Comparison of ENCODE assay signal across 8 cellular contexts in genomic region chr17:20009052-20009301, GRCh38. TPM values are rescaled to one million over a fixed set of nuclear protein-coding genes. Genes with fewer than 3 reads are reported as not detected.
A peak's percentile ranks its signal among the peaks of the same experiment; 100 is the strongest.
DNase-seq lines count a peak whose midpoint lies in the region; ATAC-seq and TF ChIP-seq lines count a peak whose summit lies in the region.

No MANE protein-coding gene starts in this region.

- peak; percentile 41 for ATAC-seq in GM19395 (IDR thresholded peaks at IDR 0.05; ENCODE audit: unreplicated experiment)
- no peak for ATAC-seq in HG03457 (IDR thresholded peaks at IDR 0.05; ENCODE audit: unreplicated experiment)

- peak overlapping the region; percentile 72 to 87 (median 82) for H3K27ac ChIP-seq in esophagus squamous epithelium
- peak overlapping the region; percentile 72 to 76 for H3K27ac ChIP-seq in ovary

- H3K4me1 ChIP-seq in esophagus squamous epithelium (peaks cover 0 to 36% (median 5%) of the 10 kb centered on the region in 3 donors), ovary (ENCODE audit: insufficient read depth) (no peaks in the 10 kb centered on the region)

- intact Hi-C loops in esophagus squamous epithelium (cut with DNase I): no loop called here
- intact Hi-C loops in ovary (cut with DNase I): loop anchor here in 3 of 4 donors (2.0 to 10.0 kb wide), 4 partner anchors 84 to 313 kb away; no protein-coding TSS in a partner anchor

- TF ChIP-seq POLR2A in esophagus squamous epithelium (IDR thresholded peaks at IDR 0.05) (no peak), ovary (IDR thresholded peaks at IDR 0.05) (no peak)

- H3K4me3 ChIP-seq in esophagus squamous epithelium (peak overlapping the region; percentile 57 to 81 (median 68)), ovary (peak overlapping the region; percentile 76)

- TF ChIP-seq CTCF in esophagus squamous epithelium (IDR thresholded peaks at IDR 0.05) (peak in 1 of 6 experiments; percentile 98), ovary (IDR thresholded peaks at IDR 0.05) (peak in 1 of 3 donors; percentile 97)

- H3K9me3 ChIP-seq in esophagus squamous epithelium: no peaks in the 10 kb centered on the region
- no peaks in the 10 kb centered on the region for H3K9me3 ChIP-seq in ovary

- H3K36me3 ChIP-seq in esophagus squamous epithelium (no peaks in the 10 kb centered on the region), ovary (no peaks in the 10 kb centered on the region)

- H3K27me3 ChIP-seq in esophagus squamous epithelium (peaks cover 0 to 15% (median 0%) of the 10 kb centered on the region in 4 donors), ovary (no peaks in the 10 kb centered on the region)

- DNase-seq in RPMI7951 (ENCODE audit: low read depth): peak; percentile 56
- DNase-seq in esophagus squamous epithelium (lab: John Stamatoyannopoulos, UW): no peak
- DNase-seq in ovary: no peak
- no peak for DNase-seq in NK-92 treated with Interleukin-12 subunit alpha and Interleukin-12 subunit beta, amount 100 ng/mL, for 24 hours (lab: John Stamatoyannopoulos, UW)
- no peak for DNase-seq in activated CD8-positive, alpha-beta memory T cell treated with anti-CD3 and anti-CD28 coated beads, Interleukin-2, amount 50 U/mL, for 4 hours
- DNase-seq in SW 1271 (lab: John Stamatoyannopoulos, UW): no peak

- 0% methylated on average over 3 to 12 of the region's 18 CpGs for WGBS in esophagus squamous epithelium, 2 donors
- 0% methylated on average over 5 to 18 of the region's 18 CpGs for WGBS in ovary, 3 donors

- TF ChIP-seq EP300 in ovary (IDR thresholded peaks at IDR 0.05): no peak

RNA-seq across cellular contexts. Expression of gene SPECC1, which starts 0.2 kb away (rescaled TPM):
- 40.3 and 45.4 TPM in 2 replicates for total RNA-seq in RPMI7951 (2014; rRNA removed; shearing (Covaris generic))
- total RNA-seq in esophagus squamous epithelium (10 to 100 TPM; 13.8 to 29.6 (median 19.0) TPM), ovary (10 to 100 TPM; 34.7 to 86.5 (median 68.7) TPM)
- polyA plus RNA-seq in ovary: 10 to 100 TPM; 39.5 to 47.8 TPM

RNA-seq across cellular contexts. Expression of gene AKAP10, which starts 31.3 kb away (rescaled TPM):
- total RNA-seq in RPMI7951 (2014; rRNA removed; shearing (Covaris generic)): 14.1 and 19.7 TPM in 2 replicates
- 10 to 100 TPM in 3 of 4 donors, 1 to 10 TPM in 1; 8.2 to 24.6 (median 16.4) TPM for total RNA-seq in esophagus squamous epithelium
- 10 to 100 TPM; 15.9 to 40.3 (median 33.5) TPM for total RNA-seq in ovary
- 10 to 100 TPM; 13.9 to 22.8 TPM for polyA plus RNA-seq in ovary
